Comparison of ENCODE assay signal across 8 cellular contexts in genomic region chr15:100721758-100722550, GRCh38.
DNase-seq lines count a peak whose midpoint lies in the region; ATAC-seq and TF ChIP-seq lines count a peak whose summit lies in the region.

No MANE protein-coding gene starts in this region.

- in situ Hi-C loops in G401 (cut with HindIII; ENCODE audit: low sequenced_read_pairs), result no loop called here

- peak overlapping the region; percentile 99 for H3K27ac ChIP-seq in mesenchymal stem cell (ENCODE audit: low read length, poor library complexity, severe bottlenecking)

- H2AK5ac ChIP-seq in mesenchymal stem cell (ENCODE audit: low read length, severe bottlenecking), result peak overlapping the region; percentile 93

- H3K79me1 ChIP-seq in mesenchymal stem cell (replicated peaks; ENCODE audit: low read length, poor library complexity, severe bottlenecking), result no peaks in the 10 kb centered on the region

- 4% methylated on average over 12 of the region's 12 CpGs for WGBS in mesenchymal stem cell

- peaks cover 34% of the 10 kb centered on the region for H3K4me1 ChIP-seq in mesenchymal stem cell (ENCODE audit: control insufficient read depth, insufficient read depth, low read depth, low read length)

- H2BK12ac ChIP-seq in mesenchymal stem cell (ENCODE audit: low read length in 2 of 2), result peak overlapping the region; percentile 61 to 92

- peak overlapping the region; percentile 89 for H3K27ac Mint-ChIP-seq in chondrocyte (ENCODE audit: unreplicated experiment)

- H3K9me3 ChIP-seq in mesenchymal stem cell (ENCODE audit: control insufficient read depth, low read length), result no peaks in the 10 kb centered on the region

- no peak for ATAC-seq in HG03439 (IDR thresholded peaks at IDR 0.05; ENCODE audit: unreplicated experiment)
- ATAC-seq in HG02885 (IDR thresholded peaks at IDR 0.05; ENCODE audit: poor library complexity, unreplicated experiment), result no peak

- peak overlapping the region; percentile 22 to 76 for H3K18ac ChIP-seq in mesenchymal stem cell (ENCODE audit: low read depth in 1 of 2, low read length in 2 of 2)

- H2BK15ac ChIP-seq in mesenchymal stem cell (ENCODE audit: low read depth, poor library complexity, severe bottlenecking), result peak overlapping the region; percentile 34

- peak overlapping the region; percentile 45 for H4K8ac ChIP-seq in mesenchymal stem cell (ENCODE audit: low read length)

- no peaks in the 10 kb centered on the region for H3K36me3 ChIP-seq in mesenchymal stem cell (ENCODE audit: control insufficient read depth in 1 of 2, insufficient read depth in 2 of 2, low read depth in 1 of 2, low read length in 2 of 2)

- H3K14ac ChIP-seq in mesenchymal stem cell (ENCODE audit: low read length in 2 of 2), result no peak overlapping the region

- H2AFZ ChIP-seq in mesenchymal stem cell (ENCODE audit: low read depth, low read length), result no peak overlapping the region

- H3K27me3 Mint-ChIP-seq in chondrocyte (ENCODE audit: low read depth), result no peaks in the 10 kb centered on the region

- H3K9ac ChIP-seq in mesenchymal stem cell (ENCODE audit: low read length), result peak overlapping the region; percentile 88

- no peak overlapping the region for H4K91ac ChIP-seq in mesenchymal stem cell (ENCODE audit: low read length)

- TF ChIP-seq CTCF in chondrocyte (IDR thresholded peaks at IDR 0.05), result no peak

- DNase-seq in EL, result peak; percentile 97
- peak; percentile 72 for DNase-seq in NCI-H2196 (lab: John Stamatoyannopoulos, UW; ENCODE audit: unreplicated experiment)
- no peak for DNase-seq in chondrocyte (ENCODE audit: low spot score)
- peak; percentile 100 for DNase-seq in mesenchymal stem cell
- DNase-seq in G401 (ENCODE audit: low spot score), result no peak
- DNase-seq in effector CD8-positive, alpha-beta T cell (lab: John Stamatoyannopoulos, UW), result no peak

- no peak overlapping the region for H3K23ac ChIP-seq in mesenchymal stem cell (ENCODE audit: low read length in 2 of 2)

- no peak overlapping the region for H3K4me3 Mint-ChIP-seq in chondrocyte (ENCODE audit: unreplicated experiment)

- peak overlapping the region; percentile 98 for H2BK5ac ChIP-seq in mesenchymal stem cell (ENCODE audit: low read depth, low read length, poor library complexity, severe bottlenecking)

- H3K4ac ChIP-seq in mesenchymal stem cell (ENCODE audit: low read depth in 1 of 2, low read length in 2 of 2), result no peak overlapping the region

- no peaks in the 10 kb centered on the region for H3K9me3 Mint-ChIP-seq in chondrocyte (ENCODE audit: low read depth)

- no peaks in the 10 kb centered on the region for H3K36me3 Mint-ChIP-seq in chondrocyte (ENCODE audit: low read depth)

- H3K4me3 ChIP-seq in mesenchymal stem cell (ENCODE audit: insufficient read depth in 1 of 2, low read depth in 1 of 2, low read length in 2 of 2), result peak overlapping the region in 1 of 2 experiments; percentile 71

- no peaks in the 10 kb centered on the region for H3K27me3 ChIP-seq in mesenchymal stem cell (ENCODE audit: control insufficient read depth in 1 of 2, insufficient read depth in 1 of 2, low read length in 2 of 2)

- peak overlapping the region; percentile 55 for H2BK120ac ChIP-seq in mesenchymal stem cell (ENCODE audit: low read depth, low read length)

- peaks cover 58% of the 10 kb centered on the region for H3K4me1 Mint-ChIP-seq in chondrocyte (ENCODE audit: low read depth)

- H3K4me2 ChIP-seq in mesenchymal stem cell (ENCODE audit: low read length, poor library complexity, severe bottlenecking), result peak overlapping the region; percentile 47

Comparison
In these comparisons a context has a peak if more than half of its experiments do, and no peak if none do; other contexts are left out.
1. DNase-seq: peak in EL (single experiment), NCI-H2196 (single experiment) and mesenchymal stem cell (single experiment); none in chondrocyte (single experiment), G401 (single experiment) and effector CD8-positive, alpha-beta T cell (single experiment).